Comparison of ENCODE assay signal across 16 cellular contexts in genomic region chr9:652896-653295, GRCh38.
DNase-seq lines count a peak whose midpoint lies in the region; ATAC-seq and TF ChIP-seq lines count a peak whose summit lies in the region.
"Had no signal": no experiment of that assay in that cellular context is flagged by ENCODE, and none has a peak within 500 bp of the region (broad histone marks: within the 10 kb centered on the region; RNA-seq: fewer than 3 reads in every experiment).

No MANE protein-coding gene starts in this region.

- peak overlapping the region; percentile 82 for H3K4me2 ChIP-seq in KMS-11

- intact Hi-C loops in colonic mucosa (cut with DNase I) (no loop called here), CD14-positive monocyte (cut with micrococcal nuclease) (no loop called here)

- H2AFZ ChIP-seq in KMS-11 (ENCODE audit: low read depth): 0 out of 2 replicates have a peak overlapping the region, but pooled peaks have one; percentile 20

- peak overlapping the region; percentile 80 for H3K27ac ChIP-seq in KMS-11
- H3K27ac ChIP-seq in colonic mucosa: no peak overlapping the region
- peak overlapping the region; percentile 71 to 85 for H3K27ac ChIP-seq in right atrium auricular region
- H3K27ac ChIP-seq in skeletal muscle tissue (ENCODE audit: low read depth, low read length): peak overlapping the region; percentile 5
- H3K27ac ChIP-seq in CD8-positive, alpha-beta memory T cell (ENCODE audit: low read depth, low read length): no peak overlapping the region
- H3K27ac ChIP-seq in substantia nigra (ENCODE audit: low read depth, low read length, poor library complexity, severe bottlenecking): no peak overlapping the region

- H3K9me3 Mint-ChIP-seq in CD8-positive, alpha-beta memory T cell: no peaks in the 10 kb centered on the region
- no peaks in the 10 kb centered on the region for H3K9me3 Mint-ChIP-seq in CD14-positive monocyte
- H3K9me3 Mint-ChIP-seq: activated CD4-positive, alpha-beta memory T cell treated with anti-CD3 and anti-CD28 coated beads, Interleukin-2, amount 10 ng/mL, durations not matched to agents 7 days and 5 days; IgD-negative memory B cell had no signal

- H3K27me3 ChIP-seq in KMS-11 (ENCODE audit: insufficient read depth, low read depth) (no peaks in the 10 kb centered on the region), colonic mucosa (no peaks in the 10 kb centered on the region), right atrium auricular region (no peaks in the 10 kb centered on the region), skeletal muscle tissue (ENCODE audit: control insufficient read depth in 3 of 3, insufficient read depth in 3 of 3, low read length in 3 of 3) (no peaks in the 10 kb centered on the region)
- no peaks in the 10 kb centered on the region for H3K27me3 ChIP-seq in CD8-positive, alpha-beta memory T cell (ENCODE audit: insufficient read depth, low read length, poor library complexity, severe bottlenecking)

- H3K4me1 Mint-ChIP-seq in CD8-positive, alpha-beta memory T cell: peaks cover 18 to 39% (median 20%) of the 10 kb centered on the region in 3 donors
- peaks cover 60% of the 10 kb centered on the region for H3K4me1 Mint-ChIP-seq in CD14-positive monocyte

- H3K9ac ChIP-seq in KMS-11 (peak overlapping the region; percentile 41; the same call in 1 of the 2 replicates), colonic mucosa (ENCODE audit: low read depth in 2 of 2, low read length in 2 of 2) (no peak overlapping the region), skeletal muscle tissue (ENCODE audit: low read depth in 1 of 3, low read length in 3 of 3) (no peak overlapping the region)

- no peaks in the 10 kb centered on the region for H3K79me2 ChIP-seq in KMS-11 (ENCODE audit: insufficient read depth, low read depth)

- H3K4me3 ChIP-seq in KMS-11 (IDR thresholded peaks at IDR 0.05; ENCODE audit: insufficient read depth, low read depth, low read length) (no peak overlapping the region), colonic mucosa (no peak overlapping the region), right atrium auricular region (no peak overlapping the region), skeletal muscle tissue (ENCODE audit: low read length in 3 of 3) (no peak overlapping the region)
- H3K4me3 ChIP-seq in CD8-positive, alpha-beta memory T cell (ENCODE audit: low read length): no peak overlapping the region

- TF ChIP-seq CTCF in KMS-11 (conservative IDR thresholded peaks at IDR 0.05; ENCODE audit: low read depth, low read length) (no peak), colonic mucosa (IDR thresholded peaks at IDR 0.05) (no peak), right atrium auricular region (IDR thresholded peaks at IDR 0.05) (no peak), CD14-positive monocyte (IDR thresholded peaks at IDR 0.05) (no peak)

- H3K27me3 Mint-ChIP-seq in CD8-positive, alpha-beta memory T cell: peaks cover 0 to 2% of the 10 kb centered on the region in 2 donors
- peaks cover 0 to 5% (median 2%) of the 10 kb centered on the region in 3 donors for H3K27me3 Mint-ChIP-seq in CD14-positive monocyte (ENCODE audit: low read depth in 3 of 3)
- H3K27me3 Mint-ChIP-seq: activated CD4-positive, alpha-beta memory T cell treated with anti-CD3 and anti-CD28 coated beads, Interleukin-2, amount 10 ng/mL, durations not matched to agents 7 days and 5 days; IgD-negative memory B cell had no signal

- H3K4me1 ChIP-seq in KMS-11 (ENCODE audit: low read depth, poor library complexity, severe bottlenecking) (peaks cover 80% of the 10 kb centered on the region), colonic mucosa (no peaks in the 10 kb centered on the region), right atrium auricular region (peaks cover 0 to 83% of the 10 kb centered on the region in 2 donors), skeletal muscle tissue (ENCODE audit: control insufficient read depth in 3 of 3, insufficient read depth in 3 of 3, low read length in 3 of 3) (peaks cover 14 to 46% (median 22%) of the 10 kb centered on the region in 3 donors)
- peaks cover 15% of the 10 kb centered on the region for H3K4me1 ChIP-seq in CD8-positive, alpha-beta memory T cell (ENCODE audit: insufficient read depth, low read length)

- H3K4me3 Mint-ChIP-seq in CD8-positive, alpha-beta memory T cell: no peak overlapping the region
- no peak overlapping the region for H3K4me3 Mint-ChIP-seq in CD14-positive monocyte
- H3K4me3 Mint-ChIP-seq: activated CD4-positive, alpha-beta memory T cell treated with anti-CD3 and anti-CD28 coated beads, Interleukin-2, amount 10 ng/mL, durations not matched to agents 7 days and 5 days; IgD-negative memory B cell had no signal

- H3K27ac Mint-ChIP-seq in CD8-positive, alpha-beta memory T cell: peak overlapping the region in 1 of 8 donors; percentile 12
- peak overlapping the region in 1 of 7 donors; percentile 23 for H3K27ac Mint-ChIP-seq in CD14-positive monocyte
- H3K27ac Mint-ChIP-seq: activated CD4-positive, alpha-beta memory T cell treated with anti-CD3 and anti-CD28 coated beads, Interleukin-2, amount 10 ng/mL, durations not matched to agents 7 days and 5 days; IgD-negative memory B cell had no signal

- CTCF ChIA-PET in CD8-positive, alpha-beta memory T cell (lab: Charles Lee): no interaction called here

- peak; percentile 25 for DNase-seq in colonic mucosa
- peak; percentile 78 for DNase-seq in right atrium auricular region (ENCODE audit: low spot score)
- no peak for DNase-seq in CD8-positive, alpha-beta memory T cell
- DNase-seq in CD14-positive monocyte (ENCODE audit: low spot score): no peak
- DNase-seq in substantia nigra (lab: John Stamatoyannopoulos, UW): no peak
- DNase-seq: activated CD4-positive, alpha-beta memory T cell treated with anti-CD3 and anti-CD28 coated beads, Interleukin-2, amount 10 ng/mL, durations not matched to agents 7 days and 5 days; activated naive CD4-positive, alpha-beta T cell treated with Interleukin-2 at 50 U/mL for 16 hours; DMS53; NCI-H187; NCI-H524 treated with DMSO at 0.1 percent for 48 hours; stimulated activated CD4-positive, alpha-beta T cell treated with anti-CD3 and anti-CD28 coated beads, Interleukin-15, amount 100 ng/mL, for 24 hours; T-helper 9 cell had no signal

- H3K9me3 ChIP-seq in colonic mucosa (no peaks in the 10 kb centered on the region), right atrium auricular region (no peaks in the 10 kb centered on the region), skeletal muscle tissue (ENCODE audit: control insufficient read depth in 3 of 3, low read length in 3 of 3) (no peaks in the 10 kb centered on the region)
- H3K9me3 ChIP-seq in CD8-positive, alpha-beta memory T cell (ENCODE audit: low read length): no peaks in the 10 kb centered on the region

- POLR2A ChIA-PET in CD8-positive, alpha-beta memory T cell (lab: Charles Lee): no interaction called here

- no peaks in the 10 kb centered on the region for H3K36me3 Mint-ChIP-seq in CD8-positive, alpha-beta memory T cell
- H3K36me3 Mint-ChIP-seq in CD14-positive monocyte: no peaks in the 10 kb centered on the region
- H3K36me3 Mint-ChIP-seq: IgD-negative memory B cell had no signal

- ATAC-seq in GM19328 (IDR thresholded peaks at IDR 0.05; ENCODE audit: unreplicated experiment): no peak

- H3K36me3 ChIP-seq in KMS-11 (ENCODE audit: insufficient read depth) (no peaks in the 10 kb centered on the region), colonic mucosa (no peaks in the 10 kb centered on the region), right atrium auricular region (no peaks in the 10 kb centered on the region), skeletal muscle tissue (ENCODE audit: control insufficient read depth in 3 of 3, insufficient read depth in 3 of 3, low read length in 3 of 3) (no peaks in the 10 kb centered on the region)
- no peaks in the 10 kb centered on the region for H3K36me3 ChIP-seq in CD8-positive, alpha-beta memory T cell (ENCODE audit: insufficient read depth, low read length)

- H4K20me1 ChIP-seq in KMS-11 (ENCODE audit: insufficient read depth): no peaks in the 10 kb centered on the region

Comparison
In these comparisons a context has a peak if more than half of its experiments do, and no peak if none do; other contexts are left out.
1. H3K27ac ChIP-seq: peak in KMS-11 (single experiment), right atrium auricular region (2 of 2) and skeletal muscle tissue (single experiment); none in colonic mucosa (single experiment), CD8-positive, alpha-beta memory T cell (single experiment) and substantia nigra (single experiment).
2. DNase-seq: peak in colonic mucosa (single experiment) and right atrium auricular region (single experiment); none in CD8-positive, alpha-beta memory T cell (0 of 5), CD14-positive monocyte (single experiment) and substantia nigra (0 of 49).